In the genomic region with DNA sequence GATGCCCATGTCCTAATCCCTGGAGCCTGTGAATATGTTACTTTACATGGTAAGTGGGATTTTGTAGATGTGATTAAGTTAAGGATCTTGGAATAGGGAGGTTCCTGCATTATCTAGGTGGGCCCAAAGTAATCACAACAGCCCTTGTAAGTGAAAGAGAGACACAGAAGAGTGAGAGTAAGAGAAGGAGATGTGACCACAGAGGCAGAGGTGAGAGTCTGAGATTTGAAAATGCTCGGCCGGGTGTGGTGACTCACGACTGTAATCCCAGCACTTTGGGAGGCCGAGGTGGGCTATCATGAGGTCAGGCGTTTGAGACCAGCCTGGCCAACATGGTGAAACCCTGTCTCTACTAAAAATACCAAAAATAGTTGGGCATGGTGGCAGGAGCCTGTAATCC, we compare ENCODE assay signal across 13 cellular contexts. TPM values are rescaled to one million over a fixed set of nuclear protein-coding genes. Genes with fewer than 3 reads are reported as not detected.
A peak's percentile ranks its signal among the peaks of the same experiment; 100 is the strongest.
DNase-seq lines count a peak whose midpoint lies in the region; ATAC-seq and TF ChIP-seq lines count a peak whose summit lies in the region.
"Had no signal": no experiment of that assay in that cellular context is flagged by ENCODE, and none has a peak within 500 bp of the region (broad histone marks: within the 10 kb centered on the region; RNA-seq: fewer than 3 reads in every experiment).

No MANE protein-coding gene starts in this region.

- no peaks in the 10 kb centered on the region for H3K9me3 Mint-ChIP-seq in activated CD4-positive, alpha-beta T cell treated with anti-CD3 and anti-CD28 coated beads, Interleukin-2, amount 10 ng/mL, durations not matched to agents 7 days and 5 days
- H3K9me3 Mint-ChIP-seq in activated CD4-positive, alpha-beta T cell treated with anti-CD3 and anti-CD28 coated beads for 36 hours (ENCODE audit: low read depth): no peaks in the 10 kb centered on the region
- H3K9me3 Mint-ChIP-seq in CD4-positive, alpha-beta T cell: no peaks in the 10 kb centered on the region
- H3K9me3 Mint-ChIP-seq in brain (no peaks in the 10 kb centered on the region), type B pancreatic cell (no peaks in the 10 kb centered on the region)
- H3K9me3 Mint-ChIP-seq: H9 had no signal

- peaks cover 18% of the 10 kb centered on the region for H3K36me3 Mint-ChIP-seq in activated CD4-positive, alpha-beta T cell treated with anti-CD3 and anti-CD28 coated beads, Interleukin-2, amount 10 ng/mL, durations not matched to agents 7 days and 5 days (ENCODE audit: low read depth)
- H3K36me3 Mint-ChIP-seq in activated CD4-positive, alpha-beta T cell treated with anti-CD3 and anti-CD28 coated beads for 36 hours (ENCODE audit: low read depth): peaks cover 18% of the 10 kb centered on the region
- H3K36me3 Mint-ChIP-seq in CD4-positive, alpha-beta T cell (ENCODE audit: low read depth): peaks cover 28% of the 10 kb centered on the region
- peaks cover 9% of the 10 kb centered on the region for H3K36me3 Mint-ChIP-seq in brain
- H3K36me3 Mint-ChIP-seq in type B pancreatic cell: peaks cover 6% of the 10 kb centered on the region

- POLR2A ChIA-PET in activated CD4-positive, alpha-beta T cell treated with anti-CD3 and anti-CD28 coated beads, Interleukin-2, amount 10 ng/mL, durations not matched to agents 7 days and 5 days (lab: Charles Lee): no interaction called here
- POLR2A ChIA-PET in activated CD4-positive, alpha-beta T cell treated with anti-CD3 and anti-CD28 coated beads for 36 hours (lab: Charles Lee): no interaction called here
- POLR2A ChIA-PET in CD4-positive, alpha-beta T cell (lab: Charles Lee): interaction anchor here (1.5 kb wide), 1 partner anchor 96 kb away, joined by 5 read pairs; a partner anchor contains a TSS

- H3K27me3 ChIP-seq in CD4-positive, alpha-beta T cell (ENCODE audit: control insufficient read depth, insufficient read depth, low read length): no peaks in the 10 kb centered on the region
- H3K27me3 ChIP-seq: BE2C had no signal

- peak overlapping the region; percentile 67 for H3K27ac Mint-ChIP-seq in activated CD4-positive, alpha-beta T cell treated with anti-CD3 and anti-CD28 coated beads, Interleukin-2, amount 10 ng/mL, durations not matched to agents 7 days and 5 days
- no peak overlapping the region for H3K27ac Mint-ChIP-seq in activated CD4-positive, alpha-beta T cell treated with anti-CD3 and anti-CD28 coated beads for 36 hours
- no peak overlapping the region for H3K27ac Mint-ChIP-seq in CD4-positive, alpha-beta T cell
- H3K27ac Mint-ChIP-seq in brain (peak overlapping the region in 1 of 5 experiments; percentile 57), type B pancreatic cell (no peak overlapping the region)
- H3K27ac Mint-ChIP-seq: H9 had no signal

- intact Hi-C loops in activated CD4-positive, alpha-beta T cell treated with anti-CD3 and anti-CD28 coated beads for 36 hours (cut with DNase I, micrococcal nuclease): no loop called here
- intact Hi-C loops in CD4-positive, alpha-beta T cell (cut with DNase I, micrococcal nuclease): loop anchor here in 1 of 2 experiments (5.0 kb wide), 2 partner anchors 230 to 470 kb away; a partner anchor contains a TSS

- peaks cover 56% of the 10 kb centered on the region for H3K4me1 Mint-ChIP-seq in activated CD4-positive, alpha-beta T cell treated with anti-CD3 and anti-CD28 coated beads, Interleukin-2, amount 10 ng/mL, durations not matched to agents 7 days and 5 days
- H3K4me1 Mint-ChIP-seq in activated CD4-positive, alpha-beta T cell treated with anti-CD3 and anti-CD28 coated beads for 36 hours: peaks cover 35% of the 10 kb centered on the region
- H3K4me1 Mint-ChIP-seq in CD4-positive, alpha-beta T cell (ENCODE audit: low read depth): peaks cover 66% of the 10 kb centered on the region
- H3K4me1 Mint-ChIP-seq in brain (peaks cover 52% of the 10 kb centered on the region), type B pancreatic cell (ENCODE audit: unreplicated experiment) (peaks cover 24% of the 10 kb centered on the region)

- no peak overlapping the region for H3K27ac ChIP-seq in CD4-positive, alpha-beta T cell (ENCODE audit: low read depth, low read length)

- no peak for ATAC-seq in activated CD4-positive, alpha-beta T cell treated with anti-CD3 and anti-CD28 coated beads for 36 hours
- no peak for ATAC-seq in CD4-positive, alpha-beta T cell (ENCODE audit: poor library complexity)
- ATAC-seq in HG03457 (IDR thresholded peaks at IDR 0.05; ENCODE audit: unreplicated experiment): no peak

- CTCF ChIA-PET in activated CD4-positive, alpha-beta T cell treated with anti-CD3 and anti-CD28 coated beads, Interleukin-2, amount 10 ng/mL, durations not matched to agents 7 days and 5 days (lab: Charles Lee): interaction anchor here (1.3 kb wide), 1 partner anchor 96 kb away, joined by 3 read pairs; a partner anchor contains a TSS
- CTCF ChIA-PET in activated CD4-positive, alpha-beta T cell treated with anti-CD3 and anti-CD28 coated beads for 36 hours (lab: Charles Lee): no interaction called here
- CTCF ChIA-PET in CD4-positive, alpha-beta T cell (lab: Charles Lee): no interaction called here

- no peaks in the 10 kb centered on the region for H3K9me3 ChIP-seq in CD4-positive, alpha-beta T cell (ENCODE audit: control insufficient read depth, low read length)
- H3K9me3 ChIP-seq: BE2C, Caco-2 had no signal

- H3K27me3 Mint-ChIP-seq in activated CD4-positive, alpha-beta T cell treated with anti-CD3 and anti-CD28 coated beads, Interleukin-2, amount 10 ng/mL, durations not matched to agents 7 days and 5 days: no peaks in the 10 kb centered on the region
- H3K27me3 Mint-ChIP-seq in activated CD4-positive, alpha-beta T cell treated with anti-CD3 and anti-CD28 coated beads for 36 hours: no peaks in the 10 kb centered on the region
- H3K27me3 Mint-ChIP-seq in CD4-positive, alpha-beta T cell: no peaks in the 10 kb centered on the region
- H3K27me3 Mint-ChIP-seq in brain (peaks cover 20% of the 10 kb centered on the region), type B pancreatic cell (no peaks in the 10 kb centered on the region)
- H3K27me3 Mint-ChIP-seq: CD4-positive, CD25-positive, alpha-beta regulatory T cell had no signal

- H3K4me3 Mint-ChIP-seq in activated CD4-positive, alpha-beta T cell treated with anti-CD3 and anti-CD28 coated beads, Interleukin-2, amount 10 ng/mL, durations not matched to agents 7 days and 5 days: no peak overlapping the region
- no peak overlapping the region for H3K4me3 Mint-ChIP-seq in activated CD4-positive, alpha-beta T cell treated with anti-CD3 and anti-CD28 coated beads for 36 hours
- peak overlapping the region; percentile 54 for H3K4me3 Mint-ChIP-seq in CD4-positive, alpha-beta T cell
- H3K4me3 Mint-ChIP-seq in brain (peak overlapping the region in 4 of 5 experiments; percentile 10 to 72 (median 33)), type B pancreatic cell (peak overlapping the region; percentile 63)
- H3K4me3 Mint-ChIP-seq: H9 had no signal

- DNase-seq in activated CD4-positive, alpha-beta T cell treated with anti-CD3 and anti-CD28 coated beads, Interleukin-2, amount 10 ng/mL, durations not matched to agents 7 days and 5 days: no peak
- DNase-seq in activated CD4-positive, alpha-beta T cell treated with anti-CD3 and anti-CD28 coated beads for 36 hours: no peak
- no peak for DNase-seq in CD4-positive, alpha-beta T cell
- DNase-seq in type B pancreatic cell (ENCODE audit: extremely low spot score, unreplicated experiment) (no peak), NCI-H1105 (lab: John Stamatoyannopoulos, UW) (no peak)
- DNase-seq: 8988T; BE2C; C1 segment of cervical spinal cord; Caco-2; CD4-positive, CD25-positive, alpha-beta regulatory T cell; H9 had no signal

- TF ChIP-seq CTCF in CD4-positive, alpha-beta T cell (IDR thresholded peaks at IDR 0.05): no peak
- TF ChIP-seq CTCF in brain (conservative IDR thresholded peaks at IDR 0.05): no peak
- no peak for TF ChIP-seq CTCF in type B pancreatic cell (conservative IDR thresholded peaks at IDR 0.05)

RNA-seq across cellular contexts. Expression of a gene that starts 2.6 kb away (rescaled TPM):
- total RNA-seq in activated CD4-positive, alpha-beta T cell treated with anti-CD3 and anti-CD28 coated beads, Interleukin-2, amount 10 ng/mL, durations not matched to agents 7 days and 5 days: 100 to 1,000 TPM; 274 to 278 TPM
- 100 to 1,000 TPM; 298 to 312 TPM for total RNA-seq in activated CD4-positive, alpha-beta T cell treated with anti-CD3 and anti-CD28 coated beads for 36 hours
- 100 to 1,000 TPM; 257 to 263 TPM for total RNA-seq in CD4-positive, alpha-beta T cell
- polyA plus RNA-seq in brain (ENCODE audit: insufficient read depth, low read depth, low replicate concordance): 263 TPM
- 206 and 214 TPM in 2 replicates for total RNA-seq in type B pancreatic cell (ENCODE audit: low replicate concordance)

RNA-seq across cellular contexts. Expression of a gene that starts 3.1 kb away (rescaled TPM):
- 10 to 100 TPM; 11.0 to 12.0 TPM for total RNA-seq in activated CD4-positive, alpha-beta T cell treated with anti-CD3 and anti-CD28 coated beads, Interleukin-2, amount 10 ng/mL, durations not matched to agents 7 days and 5 days
- 10 to 100 TPM; 16.0 to 20.7 TPM for total RNA-seq in activated CD4-positive, alpha-beta T cell treated with anti-CD3 and anti-CD28 coated beads for 36 hours
- total RNA-seq in CD4-positive, alpha-beta T cell: 10 to 100 TPM in 1 of 2 experiments, 1 to 10 TPM in 1; 8.3 to 11.9 TPM
- polyA plus RNA-seq in brain (ENCODE audit: insufficient read depth, low read depth, low replicate concordance): 3.2 TPM
- 6.4 and 9.3 TPM in 2 replicates for total RNA-seq in type B pancreatic cell (ENCODE audit: low replicate concordance)

Comparison
In these comparisons a context has a peak if more than half of its experiments do, and no peak if none do; other contexts are left out.
1. H3K4me3 Mint-ChIP-seq: peak in CD4-positive, alpha-beta T cell (single experiment), brain (4 of 5) and type B pancreatic cell (single experiment); none in activated CD4-positive, alpha-beta T cell treated with anti-CD3 and anti-CD28 coated beads, Interleukin-2, amount 10 ng/mL, durations not matched to agents 7 days and 5 days (single experiment) and activated CD4-positive, alpha-beta T cell treated with anti-CD3 and anti-CD28 coated beads for 36 hours (single experiment).